Comparison of ENCODE assay signal across 12 cellular contexts in the genomic region with DNA sequence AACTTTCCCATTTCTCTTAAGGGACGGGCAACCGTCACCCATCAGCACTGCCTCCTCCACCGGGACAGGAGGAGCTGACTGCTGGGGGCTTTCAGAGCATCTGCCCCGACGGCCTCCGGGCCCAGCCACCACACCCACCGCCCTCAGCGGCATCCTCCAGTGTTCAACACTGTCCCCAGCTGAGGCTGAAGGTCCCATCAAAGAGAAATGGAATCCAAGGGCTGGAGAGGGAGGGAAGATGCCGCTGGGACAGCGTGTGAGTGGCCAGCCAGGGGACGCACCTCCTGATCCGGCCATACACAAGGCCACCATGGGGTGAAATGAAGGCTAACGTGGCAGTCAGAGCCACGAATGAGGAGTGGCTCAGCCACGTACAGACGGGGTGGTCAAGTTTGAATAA.
DNase-seq lines count a peak whose midpoint lies in the region; FAIRE-seq and TF ChIP-seq lines count a peak whose summit lies in the region.
"Had no signal": no experiment of that assay in that cellular context is flagged by ENCODE, and none has a peak within 500 bp of the region (broad histone marks: within the 10 kb centered on the region; RNA-seq: fewer than 3 reads in every experiment).

No MANE protein-coding gene starts in this region.

- no peak overlapping the region for H3K23ac ChIP-seq in H1 (ENCODE audit: insufficient read length)

- H3K4me3 ChIP-seq in Caco-2 (ENCODE audit: low read depth, low read length) (no peak overlapping the region), H1 (ENCODE audit: extremely low read depth in 1 of 4, insufficient read depth in 2 of 4, low read depth in 3 of 4, low read length in 4 of 4) (no peak overlapping the region), osteoblast (ENCODE audit: insufficient read depth, low read length) (no peak overlapping the region), esophagus muscularis mucosa (no peak overlapping the region), Karpas-422 (ENCODE audit: low read length) (no peak overlapping the region)
- H3K4me3 ChIP-seq: A549, GM23248 had no signal

- H2AFZ ChIP-seq in H1 (ENCODE audit: low read length) (no peak overlapping the region), osteoblast (ENCODE audit: low read length) (no peak overlapping the region), Karpas-422 (ENCODE audit: low read length) (no peak overlapping the region)
- H2AFZ ChIP-seq: GM23248 had no signal

- H3K27me3 ChIP-seq in Caco-2 (replicated peaks; ENCODE audit: control insufficient read depth, insufficient read depth, low read length) (no peaks in the 10 kb centered on the region), H1 (replicated peaks in 1 of 4; ENCODE audit: control insufficient read depth in 3 of 4, extremely low read depth in 1 of 4, insufficient read depth in 3 of 4, low read length in 3 of 4) (no peaks in the 10 kb centered on the region), osteoblast (ENCODE audit: insufficient read depth, low read length) (no peaks in the 10 kb centered on the region), esophagus muscularis mucosa (peaks cover 0 to 91% (median 0%) of the 10 kb centered on the region in 4 donors), Karpas-422 (ENCODE audit: low read length) (no peaks in the 10 kb centered on the region)
- H3K27me3 ChIP-seq: BE2C had no signal

- H3K27ac ChIP-seq in H1 (ENCODE audit: low read depth, low read length) (no peak overlapping the region), osteoblast (ENCODE audit: low read depth, low read length) (no peak overlapping the region), esophagus muscularis mucosa (replicated peaks in 1 of 4) (no peak overlapping the region), Karpas-422 (ENCODE audit: low read length) (no peak overlapping the region)
- H3K27ac ChIP-seq: A549, GM23248 had no signal

- DNase-seq in Caco-2: no peak
- DNase-seq in H1 (ENCODE audit: low read depth in 1 of 2, low spot score in 2 of 2): no peak
- DNase-seq in osteoblast (ENCODE audit: insufficient read length, low spot score, missing footprints): peak; percentile 51
- DNase-seq in esophagus muscularis mucosa (ENCODE audit: extremely low spot score): no peak
- DNase-seq in Karpas-422: no peak
- no peak for DNase-seq in DMS53 treated with DMSO at 0.1 percent for 48 hours (lab: John Stamatoyannopoulos, UW; ENCODE audit: unreplicated experiment)
- DNase-seq: BE2C; CD8-positive, alpha-beta memory T cell; DMS53; GM23248; IMR-90 had no signal

- H3K9me3 Mint-ChIP-seq in Caco-2 (ENCODE audit: unreplicated experiment): no peaks in the 10 kb centered on the region

- intact Hi-C loops in Caco-2 (cut with micrococcal nuclease; ENCODE audit: unreplicated experiment): loop anchor here (5.0 kb wide), 1 partner anchor 40 kb away; no protein-coding TSS in a partner anchor
- intact Hi-C loops in esophagus muscularis mucosa (cut with DNase I): no loop called here

- no peaks in the 10 kb centered on the region for H3K9me2 ChIP-seq in Karpas-422 (replicated peaks; ENCODE audit: insufficient read depth, low read length)

- no peak overlapping the region for H2BK5ac ChIP-seq in H1 (ENCODE audit: low read depth, low read length)

- no peak overlapping the region; the same call in 1 of the 2 replicates for H4K8ac ChIP-seq in H1 (ENCODE audit: extremely low read depth, insufficient read depth, low read length)

- H3K36me3 ChIP-seq in Caco-2 (ENCODE audit: control insufficient read depth, insufficient read depth, low read length) (no peaks in the 10 kb centered on the region), H1 (ENCODE audit: control insufficient read depth in 2 of 4, insufficient read depth in 4 of 4, low read length in 3 of 4) (no peaks in the 10 kb centered on the region), osteoblast (ENCODE audit: insufficient read depth, low read length) (no peaks in the 10 kb centered on the region), esophagus muscularis mucosa (no peaks in the 10 kb centered on the region), Karpas-422 (ENCODE audit: insufficient read depth, low read length) (no peaks in the 10 kb centered on the region)
- H3K36me3 ChIP-seq: BE2C had no signal

- WGBS in H1 (ENCODE audit: extremely low coverage in 1 of 2, insufficient coverage in 1 of 2, insufficient read length in 1 of 2, insufficient replicate concordance in 2 of 2, low coverage in 1 of 2, low lambda C conversion rate in 2 of 2, missing lambda C conversion rate in 1 of 2), 2 experiments: 91% methylated on average over 16 of the region's 16 CpGs; no CpG with 5 or more reads in 1 of the 2 experiments
- 91% methylated on average over 16 of the region's 16 CpGs for WGBS in esophagus muscularis mucosa

- H4K20me1 ChIP-seq in H1 (replicated peaks in 1 of 2; ENCODE audit: control insufficient read depth in 1 of 2, insufficient read depth in 2 of 2, low read length in 2 of 2): no peaks in the 10 kb centered on the region
- no peaks in the 10 kb centered on the region for H4K20me1 ChIP-seq in osteoblast (ENCODE audit: insufficient read depth, low read length)
- H4K20me1 ChIP-seq in Karpas-422 (ENCODE audit: insufficient read depth, low read depth, low read length): no peaks in the 10 kb centered on the region

- H2BK120ac ChIP-seq in H1 (replicated peaks; ENCODE audit: low read depth, low read length): no peak overlapping the region

- no peak overlapping the region for H2AK5ac ChIP-seq in H1 (ENCODE audit: low read depth, low read length)

- peaks cover 29% of the 10 kb centered on the region for H3K4me1 Mint-ChIP-seq in Caco-2 (ENCODE audit: low read depth, unreplicated experiment)

- no peaks in the 10 kb centered on the region for H3K79me2 ChIP-seq in H1 (ENCODE audit: control insufficient read depth in 1 of 2, insufficient read depth in 2 of 2, low read length in 2 of 2)
- H3K79me2 ChIP-seq in osteoblast (ENCODE audit: insufficient read depth, low read length): no peaks in the 10 kb centered on the region
- H3K79me2 ChIP-seq in Karpas-422 (ENCODE audit: low read length): no peaks in the 10 kb centered on the region

- peak overlapping the region; percentile 39 for H3K27ac Mint-ChIP-seq in Caco-2 (ENCODE audit: unreplicated experiment)
- H3K27ac Mint-ChIP-seq: CD8-positive, alpha-beta memory T cell had no signal

- no peaks in the 10 kb centered on the region for H3K36me3 Mint-ChIP-seq in Caco-2 (ENCODE audit: insufficient read depth, unreplicated experiment)
- H3K36me3 Mint-ChIP-seq: CD8-positive, alpha-beta memory T cell had no signal

- H3K18ac ChIP-seq in H1 (ENCODE audit: extremely low read depth, low read length): 0 out of 2 replicates have a peak overlapping the region, but pooled peaks have one; percentile 48

- peak overlapping the region; percentile 46 for H4K91ac ChIP-seq in H1 (replicated peaks; ENCODE audit: insufficient read length, low read length)

- TF ChIP-seq POLR2A in H1 (IDR thresholded peaks at IDR 0.05; ENCODE audit: control extremely low read depth in 1 of 2, low read depth in 2 of 2, low read length in 2 of 2) (no peak), esophagus muscularis mucosa (IDR thresholded peaks at IDR 0.05; ENCODE audit: low read depth) (no peak)

- H3K79me1 ChIP-seq in H1 (ENCODE audit: low read depth, low read length): no peaks in the 10 kb centered on the region

- H3K56ac ChIP-seq in H1 (replicated peaks; ENCODE audit: insufficient read length, low read depth, low read length): no peak overlapping the region

- CTCF ChIA-PET in Caco-2 (lab: Charles Lee): no interaction called here
- CTCF ChIA-PET in H1 (lab: Charles Lee; ENCODE audit: partially characterized antibody): interaction anchor here (0.7 to 2.5 kb wide), 2 partner anchors 41 to 58 kb away, joined by 3 to 9 read pairs; no protein-coding TSS in a partner anchor

- no peak overlapping the region for H3K4me3 Mint-ChIP-seq in Caco-2 (ENCODE audit: unreplicated experiment)

- no peaks in the 10 kb centered on the region for H3K9me3 ChIP-seq in Caco-2
- H3K9me3 ChIP-seq in H1 (ENCODE audit: insufficient read depth in 2 of 2, low read depth in 1 of 2, low read length in 1 of 2): no peaks in the 10 kb centered on the region
- H3K9me3 ChIP-seq in osteoblast (ENCODE audit: low read depth, low read length): no peaks in the 10 kb centered on the region
- no peaks in the 10 kb centered on the region for H3K9me3 ChIP-seq in esophagus muscularis mucosa
- H3K9me3 ChIP-seq in Karpas-422 (ENCODE audit: low read length): no peaks in the 10 kb centered on the region
- H3K9me3 ChIP-seq: A549, BE2C had no signal

- H3K9ac ChIP-seq in H1 (replicated peaks in 1 of 4; ENCODE audit: extremely low read depth in 1 of 4, low read depth in 3 of 4, low read length in 3 of 4) (no peak overlapping the region), Karpas-422 (ENCODE audit: low read length) (no peak overlapping the region)
- H3K9ac ChIP-seq: GM23248 had no signal

- peak overlapping the region; percentile 39; the same call in 1 of the 2 replicates for H2BK12ac ChIP-seq in H1 (ENCODE audit: low read depth, low read length)

- H3K27me3 Mint-ChIP-seq in Caco-2 (ENCODE audit: insufficient read depth, unreplicated experiment): no peaks in the 10 kb centered on the region

- H3K4me2 ChIP-seq in H1 (ENCODE audit: insufficient read depth in 1 of 2, low read depth in 2 of 2, low read length in 2 of 2) (no peak overlapping the region), osteoblast (ENCODE audit: insufficient read depth, low read length) (no peak overlapping the region), Karpas-422 (ENCODE audit: low read depth, low read length, poor library complexity, severe bottlenecking) (no peak overlapping the region)
- H3K4me2 ChIP-seq: A549 had no signal

- TF ChIP-seq EP300 in H1 (IDR thresholded peaks at IDR 0.05; ENCODE audit: borderline replicate concordance in 1 of 2, low read depth in 2 of 2, low read length in 2 of 2) (no peak), esophagus muscularis mucosa (IDR thresholded peaks at IDR 0.05) (no peak)

- H2BK15ac ChIP-seq in H1 (ENCODE audit: low read length): no peak overlapping the region

- H3K14ac ChIP-seq in H1 (ENCODE audit: insufficient read length): no peak overlapping the region

- TF ChIP-seq CTCF in Caco-2 (IDR thresholded peaks at IDR 0.05; ENCODE audit: insufficient read depth in 1 of 2, low read depth in 1 of 2, low read length in 1 of 2, severe bottlenecking in 1 of 2, unreplicated experiment in 1 of 2) (no peak), H1 (IDR thresholded peaks at IDR 0.05; ENCODE audit: control extremely low read depth in 1 of 3, insufficient read depth in 1 of 3, low read depth in 1 of 3, low read length in 3 of 3) (no peak), osteoblast (IDR thresholded peaks at IDR 0.05; ENCODE audit: extremely low read depth, low read depth, low read length) (no peak), esophagus muscularis mucosa (IDR thresholded peaks at IDR 0.05) (no peak)

- H3K4me1 ChIP-seq in Caco-2 (peaks cover 51% of the 10 kb centered on the region), H1 (replicated peaks in 1 of 4; ENCODE audit: control insufficient read depth in 3 of 4, insufficient read depth in 4 of 4, low read length in 3 of 4) (peaks cover 0 to 34% (median 16%) of the 10 kb centered on the region in 4 experiments; a peak in 6 of 7 replicates), osteoblast (ENCODE audit: insufficient read depth, low read length) (no peaks in the 10 kb centered on the region), esophagus muscularis mucosa (peaks cover 0 to 14% (median 13%) of the 10 kb centered on the region in 4 donors), Karpas-422 (ENCODE audit: low read length) (no peaks in the 10 kb centered on the region)
- H3K4me1 ChIP-seq: A549, BE2C had no signal

- H2BK20ac ChIP-seq in H1 (ENCODE audit: low read length): no peak overlapping the region; the same call in 1 of the 2 replicates

- POLR2A ChIA-PET in Caco-2 (lab: Charles Lee) (no interaction called here), H1 (lab: Charles Lee; ENCODE audit: partially characterized antibody) (no interaction called here)

- H4K5ac ChIP-seq in H1 (ENCODE audit: insufficient read length, low read depth, low read length): no peak overlapping the region

- no peak for TF ChIP-seq RAD21 in H1 (IDR thresholded peaks at IDR 0.05 in 1 of 2, conservative IDR thresholded peaks at IDR 0.05 in 1 of 2; ENCODE audit: low read depth in 2 of 2, low read length in 2 of 2)

- no peak overlapping the region for H3K4ac ChIP-seq in H1 (replicated peaks; ENCODE audit: insufficient read length, low read depth, low read length)

- FAIRE-seq in H1 (lab: Jason Lieb, UNC): no peak
- FAIRE-seq: A549 had no signal

- H3K23me2 ChIP-seq in H1 (ENCODE audit: low read depth, low read length): no peaks in the 10 kb centered on the region; the same call in 1 of the 2 replicates

- no TSS peak for BruUV-seq in Caco-2 (replicated peaks; lab: Mats Ljungman, UMichigan)
